In genomic region chr7:32580646-32581045, GRCh38 we compare ENCODE assay signal across 24 cellular contexts.
"Had no signal": no experiment of that assay in that cellular context is flagged by ENCODE, and none has a peak within 500 bp of the region (broad histone marks: within the 10 kb centered on the region; RNA-seq: fewer than 3 reads in every experiment).

No MANE protein-coding gene starts in this region.

- FAIRE-seq: colon, endothelial cell of umbilical vein, frontal cortex, kidney had no signal

- H3K4me3 ChIP-seq: coronary artery, dorsolateral prefrontal cortex, esophagus muscularis mucosa, gastroesophageal sphincter, heart left ventricle, hepatocyte, left lung, lower lobe of right lung, mucosa of descending colon had no signal

- H3K27ac ChIP-seq: coronary artery, esophagus muscularis mucosa, foreskin keratinocyte, gastroesophageal sphincter, heart left ventricle, hepatocyte, lower lobe of right lung had no signal

- H3K27me3 Mint-ChIP-seq: naive B cell had no signal

- ATAC-seq: foreskin keratinocyte, gastroesophageal sphincter, left lung, lower lobe of right lung had no signal

- H3K9me3 ChIP-seq: esophagus muscularis mucosa, gastroesophageal sphincter, heart left ventricle, left lung, lower lobe of right lung, mucosa of descending colon had no signal

- H3K27me3 ChIP-seq: dorsolateral prefrontal cortex, esophagus muscularis mucosa, foreskin keratinocyte, gastroesophageal sphincter, heart left ventricle, hepatocyte, left lung had no signal

- H3K4me3 Mint-ChIP-seq: immature natural killer cell, mesothelial cell of epicardium, naive B cell had no signal

- H3K27ac Mint-ChIP-seq: mesothelial cell of epicardium had no signal

- H3K4me2 ChIP-seq: hepatocyte had no signal

- H3K9me3 Mint-ChIP-seq: immature natural killer cell, mesothelial cell of epicardium, naive B cell had no signal

- H3K4me1 Mint-ChIP-seq: immature natural killer cell, naive B cell had no signal

- DNase-seq: dermis blood vessel endothelial cell; dorsolateral prefrontal cortex; effector CD4-positive, alpha-beta T cell; effector memory CD4-positive, alpha-beta T cell; foreskin keratinocyte; heart left ventricle; hypothalamus; immature natural killer cell; islet precursor cell; kidney; kidney glomerular epithelial cell; left lung; lower lobe of right lung; mesenchymal stem cell; mucosa of descending colon; naive B cell had no signal

- H3K4me1 ChIP-seq: esophagus muscularis mucosa, foreskin keratinocyte, left lung had no signal
